ENCODE assay signal across 2 cellular contexts in the genomic region with DNA sequence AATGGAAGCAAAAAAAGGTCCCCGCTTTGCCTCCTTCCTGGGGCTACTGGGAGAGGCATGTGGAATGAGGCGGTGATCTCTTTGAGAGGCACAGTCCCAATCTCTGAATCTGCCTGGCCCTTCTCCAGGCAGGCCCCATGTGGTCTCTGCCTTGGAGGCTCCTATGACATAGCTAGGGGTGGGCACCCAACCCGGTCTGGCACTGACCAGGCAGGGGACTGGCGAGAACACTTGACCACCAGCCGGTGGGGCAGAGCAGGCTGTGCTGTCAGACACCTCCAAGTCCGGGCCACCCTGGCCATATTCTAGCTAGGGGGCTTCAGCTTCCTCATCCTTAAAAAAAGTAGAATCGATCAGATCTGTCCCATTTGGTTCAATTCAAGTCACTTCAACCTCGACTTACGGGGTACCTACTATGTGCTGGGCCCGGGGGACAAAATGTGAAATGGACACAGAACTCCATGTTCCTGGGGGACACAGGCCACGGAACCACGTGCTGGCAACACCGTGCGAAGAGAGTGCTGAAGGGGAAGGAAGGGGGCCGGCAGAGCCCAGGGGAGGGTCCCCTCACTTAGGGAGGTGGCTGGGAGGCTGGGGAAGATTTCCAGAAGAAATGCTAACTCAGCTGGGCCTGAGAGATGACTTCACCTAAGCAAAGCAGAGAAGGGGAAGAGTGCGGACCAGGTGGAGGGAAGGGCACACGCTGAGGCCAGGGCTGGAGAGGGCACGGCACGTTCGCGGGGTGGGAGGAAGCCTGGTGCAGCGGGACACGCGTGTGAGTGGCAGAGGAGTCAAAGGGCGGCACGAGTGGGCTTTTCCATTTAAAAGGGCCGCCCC.
TF ChIP-seq lines count a peak whose summit lies in the region.

No MANE protein-coding gene starts in this region.

TF ChIP-seq in SK-N-SH, 30 proteins besides CTCF, POLR2A, EP300 and RAD21 (continued from another document):
- TF ChIP-seq, protein P1, sequence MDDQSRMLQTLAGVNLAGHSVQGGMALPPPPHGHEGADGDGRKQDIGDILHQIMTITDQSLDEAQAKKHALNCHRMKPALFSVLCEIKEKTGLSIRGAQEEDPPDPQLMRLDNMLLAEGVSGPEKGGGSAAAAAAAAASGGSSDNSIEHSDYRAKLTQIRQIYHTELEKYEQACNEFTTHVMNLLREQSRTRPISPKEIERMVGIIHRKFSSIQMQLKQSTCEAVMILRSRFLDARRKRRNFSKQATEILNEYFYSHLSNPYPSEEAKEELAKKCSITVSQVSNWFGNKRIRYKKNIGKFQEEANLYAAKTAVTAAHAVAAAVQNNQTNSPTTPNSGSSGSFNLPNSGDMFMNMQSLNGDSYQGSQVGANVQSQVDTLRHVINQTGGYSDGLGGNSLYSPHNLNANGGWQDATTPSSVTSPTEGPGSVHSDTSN (IDR thresholded peaks at IDR 0.05): no peak
- TF ChIP-seq, protein P2, sequence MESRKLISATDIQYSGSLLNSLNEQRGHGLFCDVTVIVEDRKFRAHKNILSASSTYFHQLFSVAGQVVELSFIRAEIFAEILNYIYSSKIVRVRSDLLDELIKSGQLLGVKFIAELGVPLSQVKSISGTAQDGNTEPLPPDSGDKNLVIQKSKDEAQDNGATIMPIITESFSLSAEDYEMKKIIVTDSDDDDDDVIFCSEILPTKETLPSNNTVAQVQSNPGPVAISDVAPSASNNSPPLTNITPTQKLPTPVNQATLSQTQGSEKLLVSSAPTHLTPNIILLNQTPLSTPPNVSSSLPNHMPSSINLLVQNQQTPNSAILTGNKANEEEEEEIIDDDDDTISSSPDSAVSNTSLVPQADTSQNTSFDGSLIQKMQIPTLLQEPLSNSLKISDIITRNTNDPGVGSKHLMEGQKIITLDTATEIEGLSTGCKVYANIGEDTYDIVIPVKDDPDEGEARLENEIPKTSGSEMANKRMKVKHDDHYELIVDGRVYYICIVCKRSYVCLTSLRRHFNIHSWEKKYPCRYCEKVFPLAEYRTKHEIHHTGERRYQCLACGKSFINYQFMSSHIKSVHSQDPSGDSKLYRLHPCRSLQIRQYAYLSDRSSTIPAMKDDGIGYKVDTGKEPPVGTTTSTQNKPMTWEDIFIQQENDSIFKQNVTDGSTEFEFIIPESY (IDR thresholded peaks at IDR 0.05; ENCODE audit: borderline replicate concordance, low read depth): no peak
- TF ChIP-seq JUND (IDR thresholded peaks at IDR 0.05) (no peak), SMC3 (IDR thresholded peaks at IDR 0.05; ENCODE audit: low read depth, low read length) (no peak), TCF12 (IDR thresholded peaks at IDR 0.05) (no peak), ELF1 (IDR thresholded peaks at IDR 0.05) (no peak), TAF1 (IDR thresholded peaks at IDR 0.05; ENCODE audit: borderline replicate concordance, low read depth, low read length) (no peak), GABPA (IDR thresholded peaks at IDR 0.05; ENCODE audit: low read depth) (no peak)
- TF ChIP-seq, protein P3, sequence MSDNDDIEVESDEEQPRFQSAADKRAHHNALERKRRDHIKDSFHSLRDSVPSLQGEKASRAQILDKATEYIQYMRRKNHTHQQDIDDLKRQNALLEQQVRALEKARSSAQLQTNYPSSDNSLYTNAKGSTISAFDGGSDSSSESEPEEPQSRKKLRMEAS (IDR thresholded peaks at IDR 0.05; ENCODE audit: low read depth): no peak
- TF ChIP-seq, protein P4, sequence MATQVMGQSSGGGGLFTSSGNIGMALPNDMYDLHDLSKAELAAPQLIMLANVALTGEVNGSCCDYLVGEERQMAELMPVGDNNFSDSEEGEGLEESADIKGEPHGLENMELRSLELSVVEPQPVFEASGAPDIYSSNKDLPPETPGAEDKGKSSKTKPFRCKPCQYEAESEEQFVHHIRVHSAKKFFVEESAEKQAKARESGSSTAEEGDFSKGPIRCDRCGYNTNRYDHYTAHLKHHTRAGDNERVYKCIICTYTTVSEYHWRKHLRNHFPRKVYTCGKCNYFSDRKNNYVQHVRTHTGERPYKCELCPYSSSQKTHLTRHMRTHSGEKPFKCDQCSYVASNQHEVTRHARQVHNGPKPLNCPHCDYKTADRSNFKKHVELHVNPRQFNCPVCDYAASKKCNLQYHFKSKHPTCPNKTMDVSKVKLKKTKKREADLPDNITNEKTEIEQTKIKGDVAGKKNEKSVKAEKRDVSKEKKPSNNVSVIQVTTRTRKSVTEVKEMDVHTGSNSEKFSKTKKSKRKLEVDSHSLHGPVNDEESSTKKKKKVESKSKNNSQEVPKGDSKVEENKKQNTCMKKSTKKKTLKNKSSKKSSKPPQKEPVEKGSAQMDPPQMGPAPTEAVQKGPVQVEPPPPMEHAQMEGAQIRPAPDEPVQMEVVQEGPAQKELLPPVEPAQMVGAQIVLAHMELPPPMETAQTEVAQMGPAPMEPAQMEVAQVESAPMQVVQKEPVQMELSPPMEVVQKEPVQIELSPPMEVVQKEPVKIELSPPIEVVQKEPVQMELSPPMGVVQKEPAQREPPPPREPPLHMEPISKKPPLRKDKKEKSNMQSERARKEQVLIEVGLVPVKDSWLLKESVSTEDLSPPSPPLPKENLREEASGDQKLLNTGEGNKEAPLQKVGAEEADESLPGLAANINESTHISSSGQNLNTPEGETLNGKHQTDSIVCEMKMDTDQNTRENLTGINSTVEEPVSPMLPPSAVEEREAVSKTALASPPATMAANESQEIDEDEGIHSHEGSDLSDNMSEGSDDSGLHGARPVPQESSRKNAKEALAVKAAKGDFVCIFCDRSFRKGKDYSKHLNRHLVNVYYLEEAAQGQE (IDR thresholded peaks at IDR 0.05; ENCODE audit: low read depth, low read length): no peak

TF ChIP-seq in SK-N-SH treated with all-trans-retinoic acid at 6 μM for 48 hours, 23 proteins besides CTCF, POLR2A, EP300 and RAD21 (continued from another document):
- TF ChIP-seq, protein P5, sequence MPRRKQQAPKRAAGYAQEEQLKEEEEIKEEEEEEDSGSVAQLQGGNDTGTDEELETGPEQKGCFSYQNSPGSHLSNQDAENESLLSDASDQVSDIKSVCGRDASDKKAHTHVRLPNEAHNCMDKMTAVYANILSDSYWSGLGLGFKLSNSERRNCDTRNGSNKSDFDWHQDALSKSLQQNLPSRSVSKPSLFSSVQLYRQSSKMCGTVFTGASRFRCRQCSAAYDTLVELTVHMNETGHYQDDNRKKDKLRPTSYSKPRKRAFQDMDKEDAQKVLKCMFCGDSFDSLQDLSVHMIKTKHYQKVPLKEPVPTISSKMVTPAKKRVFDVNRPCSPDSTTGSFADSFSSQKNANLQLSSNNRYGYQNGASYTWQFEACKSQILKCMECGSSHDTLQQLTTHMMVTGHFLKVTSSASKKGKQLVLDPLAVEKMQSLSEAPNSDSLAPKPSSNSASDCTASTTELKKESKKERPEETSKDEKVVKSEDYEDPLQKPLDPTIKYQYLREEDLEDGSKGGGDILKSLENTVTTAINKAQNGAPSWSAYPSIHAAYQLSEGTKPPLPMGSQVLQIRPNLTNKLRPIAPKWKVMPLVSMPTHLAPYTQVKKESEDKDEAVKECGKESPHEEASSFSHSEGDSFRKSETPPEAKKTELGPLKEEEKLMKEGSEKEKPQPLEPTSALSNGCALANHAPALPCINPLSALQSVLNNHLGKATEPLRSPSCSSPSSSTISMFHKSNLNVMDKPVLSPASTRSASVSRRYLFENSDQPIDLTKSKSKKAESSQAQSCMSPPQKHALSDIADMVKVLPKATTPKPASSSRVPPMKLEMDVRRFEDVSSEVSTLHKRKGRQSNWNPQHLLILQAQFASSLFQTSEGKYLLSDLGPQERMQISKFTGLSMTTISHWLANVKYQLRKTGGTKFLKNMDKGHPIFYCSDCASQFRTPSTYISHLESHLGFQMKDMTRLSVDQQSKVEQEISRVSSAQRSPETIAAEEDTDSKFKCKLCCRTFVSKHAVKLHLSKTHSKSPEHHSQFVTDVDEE (CRISPR knock-in tag; IDR thresholded peaks at IDR 0.05): no peak
- TF ChIP-seq RARB (CRISPR knock-in tag; IDR thresholded peaks at IDR 0.05): no peak
- no peak for TF ChIP-seq SNAI2 (CRISPR knock-in tag; IDR thresholded peaks at IDR 0.05)
- TF ChIP-seq ZFP3 (CRISPR knock-in tag; IDR thresholded peaks at IDR 0.05): no peak
- TF ChIP-seq OSR1 (CRISPR knock-in tag; IDR thresholded peaks at IDR 0.05): no peak
- no peak for TF ChIP-seq ZNF565 (CRISPR knock-in tag; conservative IDR thresholded peaks at IDR 0.05; ENCODE audit: low read depth)
- TF ChIP-seq, protein P6, sequence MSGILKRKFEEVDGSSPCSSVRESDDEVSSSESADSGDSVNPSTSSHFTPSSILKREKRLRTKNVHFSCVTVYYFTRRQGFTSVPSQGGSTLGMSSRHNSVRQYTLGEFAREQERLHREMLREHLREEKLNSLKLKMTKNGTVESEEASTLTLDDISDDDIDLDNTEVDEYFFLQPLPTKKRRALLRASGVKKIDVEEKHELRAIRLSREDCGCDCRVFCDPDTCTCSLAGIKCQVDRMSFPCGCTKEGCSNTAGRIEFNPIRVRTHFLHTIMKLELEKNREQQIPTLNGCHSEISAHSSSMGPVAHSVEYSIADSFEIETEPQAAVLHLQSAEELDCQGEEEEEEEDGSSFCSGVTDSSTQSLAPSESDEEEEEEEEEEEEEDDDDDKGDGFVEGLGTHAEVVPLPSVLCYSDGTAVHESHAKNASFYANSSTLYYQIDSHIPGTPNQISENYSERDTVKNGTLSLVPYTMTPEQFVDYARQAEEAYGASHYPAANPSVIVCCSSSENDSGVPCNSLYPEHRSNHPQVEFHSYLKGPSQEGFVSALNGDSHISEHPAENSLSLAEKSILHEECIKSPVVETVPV (CRISPR knock-in tag; IDR thresholded peaks at IDR 0.05): no peak
- TF ChIP-seq TOX (CRISPR knock-in tag; IDR thresholded peaks at IDR 0.05; ENCODE audit: borderline replicate concordance): no peak
- no peak for TF ChIP-seq ZNF70 (CRISPR knock-in tag; IDR thresholded peaks at IDR 0.05)
- no peak for TF ChIP-seq BACH2 (CRISPR knock-in tag; IDR thresholded peaks at IDR 0.05; ENCODE audit: borderline replicate concordance)
- TF ChIP-seq, protein P7, sequence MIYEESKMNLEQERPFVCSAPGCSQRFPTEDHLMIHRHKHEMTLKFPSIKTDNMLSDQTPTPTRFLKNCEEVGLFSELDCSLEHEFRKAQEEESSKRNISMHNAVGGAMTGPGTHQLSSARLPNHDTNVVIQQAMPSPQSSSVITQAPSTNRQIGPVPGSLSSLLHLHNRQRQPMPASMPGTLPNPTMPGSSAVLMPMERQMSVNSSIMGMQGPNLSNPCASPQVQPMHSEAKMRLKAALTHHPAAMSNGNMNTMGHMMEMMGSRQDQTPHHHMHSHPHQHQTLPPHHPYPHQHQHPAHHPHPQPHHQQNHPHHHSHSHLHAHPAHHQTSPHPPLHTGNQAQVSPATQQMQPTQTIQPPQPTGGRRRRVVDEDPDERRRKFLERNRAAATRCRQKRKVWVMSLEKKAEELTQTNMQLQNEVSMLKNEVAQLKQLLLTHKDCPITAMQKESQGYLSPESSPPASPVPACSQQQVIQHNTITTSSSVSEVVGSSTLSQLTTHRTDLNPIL (CRISPR knock-in tag; IDR thresholded peaks at IDR 0.05; ENCODE audit: low read depth): no peak
- TF ChIP-seq ZNF8 (CRISPR knock-in tag; IDR thresholded peaks at IDR 0.05): no peak
- TF ChIP-seq, protein P8, sequence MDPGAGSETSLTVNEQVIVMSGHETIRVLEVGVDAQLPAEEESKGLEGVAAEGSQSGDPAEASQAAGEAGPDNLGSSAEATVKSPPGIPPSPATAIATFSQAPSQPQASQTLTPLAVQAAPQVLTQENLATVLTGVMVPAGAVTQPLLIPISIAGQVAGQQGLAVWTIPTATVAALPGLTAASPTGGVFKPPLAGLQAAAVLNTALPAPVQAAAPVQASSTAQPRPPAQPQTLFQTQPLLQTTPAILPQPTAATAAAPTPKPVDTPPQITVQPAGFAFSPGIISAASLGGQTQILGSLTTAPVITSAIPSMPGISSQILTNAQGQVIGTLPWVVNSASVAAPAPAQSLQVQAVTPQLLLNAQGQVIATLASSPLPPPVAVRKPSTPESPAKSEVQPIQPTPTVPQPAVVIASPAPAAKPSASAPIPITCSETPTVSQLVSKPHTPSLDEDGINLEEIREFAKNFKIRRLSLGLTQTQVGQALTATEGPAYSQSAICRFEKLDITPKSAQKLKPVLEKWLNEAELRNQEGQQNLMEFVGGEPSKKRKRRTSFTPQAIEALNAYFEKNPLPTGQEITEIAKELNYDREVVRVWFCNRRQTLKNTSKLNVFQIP (CRISPR knock-in tag; IDR thresholded peaks at IDR 0.05; ENCODE audit: borderline replicate concordance, low read depth): no peak
- no peak for TF ChIP-seq CSDC2 (CRISPR knock-in tag; IDR thresholded peaks at IDR 0.05)
